ENCODE assay signal across 24 cellular contexts in the genomic region with DNA sequence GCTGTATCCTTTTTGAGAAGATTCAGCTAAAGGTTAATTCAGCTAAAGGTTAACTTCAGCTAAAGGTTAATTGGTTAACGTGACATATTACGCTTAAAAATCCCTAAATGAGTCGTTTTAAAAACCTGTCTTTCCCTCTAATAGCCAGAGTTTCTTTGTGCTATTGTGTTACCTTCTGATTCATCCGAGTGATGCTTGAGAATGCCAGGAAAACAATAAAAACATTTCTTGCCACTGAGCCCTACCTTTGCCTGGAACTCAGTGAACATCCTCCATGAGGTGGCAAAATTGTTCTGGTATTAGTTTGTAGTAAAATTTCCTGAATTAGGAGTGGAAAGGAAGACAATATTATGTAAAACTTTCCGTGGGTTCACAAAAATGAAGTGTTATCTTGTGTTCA. TPM values are rescaled to one million over a fixed set of nuclear protein-coding genes. Genes with fewer than 3 reads are reported as not detected.
"Had no signal": no experiment of that assay in that cellular context is flagged by ENCODE, and none has a peak within 500 bp of the region (broad histone marks: within the 10 kb centered on the region; RNA-seq: fewer than 3 reads in every experiment).

No MANE protein-coding gene starts in this region.

- FAIRE-seq: colon, endothelial cell of umbilical vein, kidney, urothelium cell line had no signal

- H3K27ac ChIP-seq: parathyroid adenoma, prostate gland, right lobe of liver, suprapubic skin, thyroid gland had no signal

- H3K79me2 ChIP-seq: parathyroid adenoma had no signal

- ATAC-seq: left cardiac atrium; left ventricle myocardium superior; right lobe of liver; stimulated activated effector memory CD8-positive, alpha-beta T cell treated with anti-CD3 and anti-CD28 coated beads, Interleukin-12 subunit alpha, Interleukin-12 subunit beta, amount 100 ng/mL, for 72 hours; stimulated activated naive CD8-positive, alpha-beta T cell treated with anti-CD3 and anti-CD28 coated beads, Interleukin-15, Interleukin-2, amounts not matched to agents 100 U/mL and 50 U/mL, for 24 hours had no signal

- H3K27me3 ChIP-seq: esophagus squamous epithelium, right lobe of liver, suprapubic skin, thyroid gland had no signal

- H3K9me3 ChIP-seq: esophagus squamous epithelium, prostate gland, right lobe of liver, suprapubic skin, thyroid gland had no signal

- H3K9ac ChIP-seq: parathyroid adenoma had no signal

- H2AFZ ChIP-seq: parathyroid adenoma had no signal

- H3K36me3 ChIP-seq: esophagus squamous epithelium, prostate gland, right lobe of liver, suprapubic skin, thyroid gland had no signal

- H3K4me3 ChIP-seq: esophagus squamous epithelium, lung, prostate gland, right lobe of liver, suprapubic skin, thyroid gland had no signal

- DNase-seq: dermis blood vessel endothelial cell; esophagus squamous epithelium; foreskin fibroblast; immature natural killer cell; kidney; left cardiac atrium; left ventricle myocardium superior; mesendoderm; naive B cell; retina; right lobe of liver; stimulated activated CD4-positive, alpha-beta T cell treated with anti-CD3 and anti-CD28 coated beads, Interleukin-4, amount 100 ng/mL, for 1 hour; stimulated activated CD8-positive, alpha-beta memory T cell treated with anti-CD3 and anti-CD28 coated beads, Interleukin-4, amount 100 ng/mL, for 48 hours; stimulated activated naive CD8-positive, alpha-beta T cell treated with anti-CD3 and anti-CD28 coated beads, Interleukin-15, Interleukin-2, amounts not matched to agents 100 U/mL and 50 U/mL, for 24 hours; thyroid gland had no signal

- H3K4me1 ChIP-seq: parathyroid adenoma, prostate gland, right lobe of liver, suprapubic skin, thyroid gland had no signal

RNA-seq across cellular contexts. Expression of a gene that starts 13.7 kb away (rescaled TPM):
- total RNA-seq: dermis blood vessel endothelial cell, endothelial cell of umbilical vein, left cardiac atrium, left ventricle myocardium superior, lung, omental fat pad, right lobe of liver had no signal
- polyA plus RNA-seq: endothelial cell of umbilical vein had no signal
